In genomic region chr3:10248184-10248983, GRCh38 we compare ENCODE assay signal across 8 cellular contexts. TPM values are rescaled to one million over a fixed set of nuclear protein-coding genes. Genes with fewer than 3 reads are reported as not detected.
DNase-seq lines count a peak whose midpoint lies in the region; ATAC-seq and TF ChIP-seq lines count a peak whose summit lies in the region.

A gene with protein sequence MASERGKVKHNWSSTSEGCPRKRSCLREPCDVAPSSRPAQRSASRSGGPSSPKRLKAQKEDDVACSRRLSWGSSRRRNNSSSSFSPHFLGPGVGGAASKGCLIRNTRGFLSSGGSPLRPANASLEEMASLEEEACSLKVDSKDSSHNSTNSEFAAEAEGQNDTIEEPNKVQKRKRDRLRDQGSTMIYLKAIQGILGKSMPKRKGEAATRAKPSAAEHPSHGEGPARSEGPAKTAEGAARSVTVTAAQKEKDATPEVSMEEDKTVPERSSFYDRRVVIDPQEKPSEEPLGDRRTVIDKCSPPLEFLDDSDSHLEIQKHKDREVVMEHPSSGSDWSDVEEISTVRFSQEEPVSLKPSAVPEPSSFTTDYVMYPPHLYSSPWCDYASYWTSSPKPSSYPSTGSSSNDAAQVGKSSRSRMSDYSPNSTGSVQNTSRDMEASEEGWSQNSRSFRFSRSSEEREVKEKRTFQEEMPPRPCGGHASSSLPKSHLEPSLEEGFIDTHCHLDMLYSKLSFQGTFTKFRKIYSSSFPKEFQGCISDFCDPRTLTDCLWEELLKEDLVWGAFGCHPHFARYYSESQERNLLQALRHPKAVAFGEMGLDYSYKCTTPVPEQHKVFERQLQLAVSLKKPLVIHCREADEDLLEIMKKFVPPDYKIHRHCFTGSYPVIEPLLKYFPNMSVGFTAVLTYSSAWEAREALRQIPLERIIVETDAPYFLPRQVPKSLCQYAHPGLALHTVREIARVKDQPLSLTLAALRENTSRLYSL (plus strand): TSS chr3:10248459. CDS start chr3:10249201, 742 bp downstream.

- H3K4me1 ChIP-seq in gastroesophageal sphincter (peaks cover 0 to 51% (median 10%) of the 10 kb centered on the region in 3 donors), neutrophil (ENCODE audit: control insufficient read depth in 1 of 2, insufficient read depth in 1 of 2, low read depth in 1 of 2, low read length in 1 of 2) (peaks cover 72 to 75% of the 10 kb centered on the region in 2 experiments)

- H3K27ac ChIP-seq in gastroesophageal sphincter (peak within 1 kb of the TSS; percentile 36 to 98 (median 92)), neutrophil (peak within 1 kb of the TSS; percentile 94)

- 0% methylated on average over 1 of the region's 80 CpGs; no CpG with 5 or more reads in 1 of the 2 donors for WGBS in gastroesophageal sphincter (ENCODE audit: low coverage in 1 of 2), 2 donors

- peak; percentile 95 for ATAC-seq in HG02571 (IDR thresholded peaks at IDR 0.05; ENCODE audit: unreplicated experiment)
- peak; percentile 99 for ATAC-seq in gastroesophageal sphincter

- no peak for TF ChIP-seq EP300 in gastroesophageal sphincter (IDR thresholded peaks at IDR 0.05)

- no peaks in the 10 kb centered on the region for H3K27me3 ChIP-seq in GM06990 (replicated peaks; ENCODE audit: control insufficient read depth, insufficient read depth, low read length)
- no peaks in the 10 kb centered on the region for H3K27me3 ChIP-seq in gastroesophageal sphincter
- no peaks in the 10 kb centered on the region for H3K27me3 ChIP-seq in neutrophil

- peak within 1 kb of the TSS; percentile 97 for H3K4me3 ChIP-seq in GM06990 (replicated peaks; ENCODE audit: low read depth, low read length)
- peak within 1 kb of the TSS; percentile 97 for H3K4me3 ChIP-seq in NB4 (ENCODE audit: low read depth, low read length)
- peak within 1 kb of the TSS; percentile 56 to 82 for H3K4me3 ChIP-seq in gastroesophageal sphincter
- H3K4me3 ChIP-seq in neutrophil (ENCODE audit: low read depth in 1 of 2, low read length in 1 of 2) = peak within 1 kb of the TSS; percentile 77 to 88

- peaks cover 0 to 16% (median 0%) of the 10 kb centered on the region in 3 donors for H3K9me3 ChIP-seq in gastroesophageal sphincter
- H3K9me3 ChIP-seq in neutrophil = no peaks in the 10 kb centered on the region

- H3K36me3 ChIP-seq in GM06990 (ENCODE audit: control insufficient read depth, insufficient read depth, low read length) (no peaks in the 10 kb centered on the region; the same call in none of the 2 replicates), gastroesophageal sphincter (peaks cover 0 to 32% of the 10 kb centered on the region in 2 donors), neutrophil (peaks cover 6% of the 10 kb centered on the region)

- TF ChIP-seq CTCF in GM06990 (IDR thresholded peaks at IDR 0.05; ENCODE audit: insufficient read depth, low read length, poor library complexity, severe bottlenecking) = no peak
- no peak for TF ChIP-seq CTCF in NB4 (IDR thresholded peaks at IDR 0.05; ENCODE audit: low read depth, low read length)
- TF ChIP-seq CTCF in gastroesophageal sphincter (IDR thresholded peaks at IDR 0.05) = peak in 1 of 4 experiments; percentile 21
- peak; percentile 59 for TF ChIP-seq CTCF in neutrophil (IDR thresholded peaks at IDR 0.05)
- TF ChIP-seq CTCF in subcutaneous adipose tissue (IDR thresholded peaks at IDR 0.05; ENCODE audit: low read depth) = no peak

- DNase-seq in GM06990 (ENCODE audit: extremely low read depth, insufficient read length) (peak; percentile 97), NB4 (ENCODE audit: low read depth) (peak; percentile 98), SK-N-DZ (ENCODE audit: low spot score) (peak; percentile 100)
- peak; percentile 95 for DNase-seq in activated naive CD4-positive, alpha-beta T cell treated with Interleukin-2 at 50 U/mL for 16 hours

- peak; percentile 83 for TF ChIP-seq POLR2A in NB4 (IDR thresholded peaks at IDR 0.05; ENCODE audit: extremely low read depth, insufficient read length)
- TF ChIP-seq POLR2A in gastroesophageal sphincter (IDR thresholded peaks at IDR 0.05) = peak; percentile 92 to 93

RNA-seq across cellular contexts. Expression of the gene that starts here (rescaled TPM):
- polyA plus RNA-seq in SK-N-DZ (2014; cell fraction: cytosol; rRNA removed) = 20.9 and 23.5 TPM in 2 replicates
- 11.7 and 22.3 TPM in 2 replicates for polyA plus RNA-seq in SK-N-DZ (2014; cell fraction: nucleus; rRNA removed)
- total RNA-seq in gastroesophageal sphincter (10 to 100 TPM in 3 of 4 donors, 1 to 10 TPM in 1; 10.0 to 28.4 (median 22.6) TPM), subcutaneous adipose tissue (10 to 100 TPM; 11.9 to 21.9 (median 18.1) TPM)

Comparison
In these comparisons a context has a peak if more than half of its experiments do, and no peak if none do; other contexts are left out.
1. Peak in every context shown above with its lines: DNase-seq, ATAC-seq, H3K4me3 ChIP-seq and H3K27ac ChIP-seq.